12 cellular contexts compared by ENCODE assay signal in genomic region chr3:139455855-139456254, GRCh38. TPM values are rescaled to one million over a fixed set of nuclear protein-coding genes. Genes with fewer than 3 reads are reported as not detected.
DNase-seq lines count a peak whose midpoint lies in the region; ATAC-seq and TF ChIP-seq lines count a peak whose summit lies in the region.
"Had no signal": no experiment of that assay in that cellular context is flagged by ENCODE, and none has a peak within 500 bp of the region (broad histone marks: within the 10 kb centered on the region; RNA-seq: fewer than 3 reads in every experiment).

No MANE protein-coding gene starts in this region.

- POLR2A ChIA-PET in HCT116 (lab: Charles Lee), result no interaction called here
- POLR2A ChIA-PET in naive thymus-derived CD8-positive, alpha-beta T cell (lab: Charles Lee), result no interaction called here

- TF ChIP-seq POLR2A in HCT116 (IDR thresholded peaks at IDR 0.05; ENCODE audit: borderline replicate concordance, extremely low read depth, insufficient read depth, insufficient read length), result no peak

- WGBS in endodermal cell (ENCODE audit: insufficient coverage in 1 of 2, insufficient read length in 1 of 2), 2 experiments, result 86 to 91% methylated on average over 3 of the region's 3 CpGs

- no peaks in the 10 kb centered on the region for H3K9me2 ChIP-seq in HCT116 (ENCODE audit: insufficient read depth)

- intact Hi-C loops in HCT116 (cut with micrococcal nuclease), result no loop called here

- H3K4me1 ChIP-seq in HCT116 (ENCODE audit: control insufficient read depth in 1 of 2, insufficient read depth in 2 of 2, low read length in 2 of 2) (no peaks in the 10 kb centered on the region), endodermal cell (ENCODE audit: control insufficient read depth, insufficient read depth, low read length) (no peaks in the 10 kb centered on the region)
- H3K4me1 ChIP-seq: upper lobe of right lung had no signal

- no peak overlapping the region for H3K4me3 Mint-ChIP-seq in endodermal cell
- H3K4me3 Mint-ChIP-seq in naive thymus-derived CD8-positive, alpha-beta T cell, result no peak overlapping the region
- H3K4me3 Mint-ChIP-seq: CD8-positive, alpha-beta T cell; dendritic cell treated with granulocyte-macrophage colony-stimulating factor and Interleukin-4, amounts not matched to agents 40 ng/mL and 50 ng/mL, for 4 days had no signal

- H3K27me3 Mint-ChIP-seq in endodermal cell (ENCODE audit: insufficient read depth), result no peaks in the 10 kb centered on the region
- no peaks in the 10 kb centered on the region for H3K27me3 Mint-ChIP-seq in naive thymus-derived CD8-positive, alpha-beta T cell
- H3K27me3 Mint-ChIP-seq: dendritic cell treated with granulocyte-macrophage colony-stimulating factor and Interleukin-4, amounts not matched to agents 40 ng/mL and 50 ng/mL, for 4 days had no signal

- no peak overlapping the region for H3K9ac ChIP-seq in HCT116 (ENCODE audit: low read length)
- no peak overlapping the region for H3K9ac ChIP-seq in endodermal cell (ENCODE audit: extremely low read depth, low read length, poor library complexity, severe bottlenecking)

- RAD21 ChIA-PET in HCT116 (lab: Charles Lee; ENCODE audit: low non-redundant PET in 1 of 2, low total read pairs in 2 of 2, uncharacterized antibody in 2 of 2, unreplicated experiment in 2 of 2), result interaction anchor here in 1 of 2 experiments (1.0 kb wide), 1 partner anchor 28 kb away, joined by 3 read pairs; no protein-coding TSS in a partner anchor

- ATAC-seq in HCT116 (peak; percentile 86), HG03571 (IDR thresholded peaks at IDR 0.05; ENCODE audit: unreplicated experiment) (no peak), GM19023 (IDR thresholded peaks at IDR 0.05; ENCODE audit: unreplicated experiment) (no peak)
- ATAC-seq in naive thymus-derived CD8-positive, alpha-beta T cell, result no peak
- ATAC-seq: CD8-positive, alpha-beta T cell; upper lobe of right lung had no signal

- no peaks in the 10 kb centered on the region for H3K4me1 Mint-ChIP-seq in endodermal cell
- no peaks in the 10 kb centered on the region for H3K4me1 Mint-ChIP-seq in naive thymus-derived CD8-positive, alpha-beta T cell

- peak; percentile 35 for TF ChIP-seq RAD21 in HCT116 (IDR thresholded peaks at IDR 0.05; ENCODE audit: low read depth)

- peak in 1 of 3 experiments; percentile 32; a peak in 3 of 6 replicates for TF ChIP-seq CTCF in HCT116 (IDR thresholded peaks at IDR 0.05 in 2 of 3, conservative IDR thresholded peaks at IDR 0.05 in 1 of 3; ENCODE audit: borderline replicate concordance in 1 of 3, insufficient read depth in 1 of 3, low read depth in 2 of 3, low read length in 2 of 3)
- peak; percentile 62 for TF ChIP-seq CTCF in endodermal cell (conservative IDR thresholded peaks at IDR 0.05)

- H3K79me2 ChIP-seq in HCT116 (ENCODE audit: insufficient read depth, low read length), result no peaks in the 10 kb centered on the region

- CTCF ChIA-PET in HCT116 (lab: Charles Lee), result no interaction called here

- H4K20me1 ChIP-seq in HCT116 (ENCODE audit: insufficient read depth), result no peaks in the 10 kb centered on the region

- H3K4me2 ChIP-seq in HCT116 (ENCODE audit: low read length), result no peak overlapping the region

- H3K4me3 ChIP-seq in HCT116 (replicated peaks in 1 of 2; ENCODE audit: low read depth in 1 of 2, low read length in 2 of 2) (no peak overlapping the region), endodermal cell (ENCODE audit: low read length) (no peak overlapping the region)
- H3K4me3 ChIP-seq: upper lobe of right lung had no signal

- H3K27ac ChIP-seq in HCT116 (ENCODE audit: low read depth, low read length), result no peak overlapping the region
- H3K27ac ChIP-seq in endodermal cell (ENCODE audit: low read depth, low read length), result no peak overlapping the region
- H3K27ac ChIP-seq: upper lobe of right lung had no signal

- peak; percentile 21 for DNase-seq in DMS79 (lab: John Stamatoyannopoulos, UW)
- DNase-seq in HCT116 (ENCODE audit: low read depth, low spot score), result no peak
- peak; percentile 12 for DNase-seq in NCI-H2171 (lab: John Stamatoyannopoulos, UW)
- no peak for DNase-seq in endodermal cell
- DNase-seq in ecto neural progenitor cell (ENCODE audit: low spot score), result no peak
- DNase-seq in naive thymus-derived CD8-positive, alpha-beta T cell, result no peak
- DNase-seq: CD8-positive, alpha-beta T cell; upper lobe of right lung had no signal

- no peaks in the 10 kb centered on the region for H3K9me3 ChIP-seq in HCT116 (ENCODE audit: control insufficient read depth in 1 of 2, insufficient read depth in 1 of 2, low read depth in 1 of 2, low read length in 2 of 2)
- H3K9me3 ChIP-seq in endodermal cell (ENCODE audit: control insufficient read depth, low read length), result no peaks in the 10 kb centered on the region
- H3K9me3 ChIP-seq: upper lobe of right lung had no signal

- no TSS peak for BruUV-seq in HCT116 (replicated peaks; lab: Mats Ljungman, UMichigan)

- no peaks in the 10 kb centered on the region for H3K27me3 ChIP-seq in HCT116 (ENCODE audit: insufficient read depth, low read length)
- H3K27me3 ChIP-seq in endodermal cell (ENCODE audit: control insufficient read depth, insufficient read depth, low read length, poor library complexity, severe bottlenecking), result no peaks in the 10 kb centered on the region
- H3K27me3 ChIP-seq: upper lobe of right lung had no signal

- H3K36me3 ChIP-seq in HCT116 (ENCODE audit: control insufficient read depth in 1 of 2, insufficient read depth in 2 of 2, low read length in 2 of 2) (no peaks in the 10 kb centered on the region), endodermal cell (ENCODE audit: control insufficient read depth, insufficient read depth, low read length) (no peaks in the 10 kb centered on the region)
- H3K36me3 ChIP-seq: upper lobe of right lung had no signal

- H3K27ac Mint-ChIP-seq in endodermal cell, result no peak overlapping the region
- no peak overlapping the region for H3K27ac Mint-ChIP-seq in naive thymus-derived CD8-positive, alpha-beta T cell
- H3K27ac Mint-ChIP-seq: activated T-helper 2 cell treated with anti-CD3 and anti-CD28 coated beads, Interferon-gamma antibody, Interleukin-2, Interleukin-4, amounts not matched to agents 10 μg/mL and 5 μg/mL and 100 μg/mL, durations not matched to agents 14 hours and 24 hours and 36 hours; CD8-positive, alpha-beta T cell; dendritic cell treated with granulocyte-macrophage colony-stimulating factor and Interleukin-4, amounts not matched to agents 40 ng/mL and 50 ng/mL, for 4 days had no signal

- H3K9me3 Mint-ChIP-seq in endodermal cell, result no peaks in the 10 kb centered on the region
- H3K9me3 Mint-ChIP-seq in naive thymus-derived CD8-positive, alpha-beta T cell, result no peaks in the 10 kb centered on the region
- H3K9me3 Mint-ChIP-seq: activated T-helper 2 cell treated with anti-CD3 and anti-CD28 coated beads, Interferon-gamma antibody, Interleukin-2, Interleukin-4, amounts not matched to agents 10 μg/mL and 5 μg/mL and 100 μg/mL, durations not matched to agents 14 hours and 24 hours and 36 hours; CD8-positive, alpha-beta T cell; dendritic cell treated with granulocyte-macrophage colony-stimulating factor and Interleukin-4, amounts not matched to agents 40 ng/mL and 50 ng/mL, for 4 days had no signal

- no peaks in the 10 kb centered on the region for H3K36me3 Mint-ChIP-seq in endodermal cell (ENCODE audit: low read depth)
- H3K36me3 Mint-ChIP-seq in naive thymus-derived CD8-positive, alpha-beta T cell, result peaks cover 0 to 3% (median 3%) of the 10 kb centered on the region in 3 donors
- H3K36me3 Mint-ChIP-seq: CD8-positive, alpha-beta T cell had no signal

- H2AFZ ChIP-seq in HCT116 (ENCODE audit: low read depth, low read length, poor library complexity, severe bottlenecking), result no peak overlapping the region

TF ChIP-seq in HCT116, 20 proteins besides CTCF, POLR2A, EP300 and RAD21:
- TF ChIP-seq SP1 (IDR thresholded peaks at IDR 0.05; ENCODE audit: low read depth) (no peak), ZNF274 (IDR thresholded peaks at IDR 0.05; ENCODE audit: low read depth, low read length) (no peak), EZH2phosphoT487 (IDR thresholded peaks at IDR 0.05; ENCODE audit: borderline replicate concordance) (no peak), SRF (IDR thresholded peaks at IDR 0.05; ENCODE audit: low read depth) (peak; percentile 90)

RNA-seq across cellular contexts. Expression of gene RBP2, which starts 20.5 kb away (rescaled TPM):
- total RNA-seq in HCT116 (2021; ENCODE audit: unreplicated experiment), result not detected
- not detected in 2 replicates for polyA plus RNA-seq in HCT116 (2012)
- total RNA-seq in endodermal cell, result not detected
- not detected for polyA plus RNA-seq in endodermal cell (2013, experiment 1 of 2)
- polyA plus RNA-seq in endodermal cell (2013, experiment 2 of 2), result not detected
- total RNA-seq in naive thymus-derived CD8-positive, alpha-beta T cell, result not detected
- polyA plus RNA-seq in naive thymus-derived CD8-positive, alpha-beta T cell, result not detected
- total RNA-seq: activated T-helper 2 cell treated with anti-CD3 and anti-CD28 coated beads, Interferon-gamma antibody, Interleukin-2, Interleukin-4, amounts not matched to agents 10 μg/mL and 5 μg/mL and 100 μg/mL, durations not matched to agents 14 hours and 24 hours and 36 hours; CD8-positive, alpha-beta T cell had no signal

Comparison
In these comparisons a context has a peak if more than half of its experiments do, and no peak if none do; other contexts are left out.
1. DNase-seq: peak in DMS79 (single experiment) and NCI-H2171 (single experiment); none in HCT116 (single experiment), endodermal cell (single experiment), ecto neural progenitor cell (single experiment) and naive thymus-derived CD8-positive, alpha-beta T cell (0 of 10).